10 cellular contexts compared by ENCODE assay signal in the genomic region with DNA sequence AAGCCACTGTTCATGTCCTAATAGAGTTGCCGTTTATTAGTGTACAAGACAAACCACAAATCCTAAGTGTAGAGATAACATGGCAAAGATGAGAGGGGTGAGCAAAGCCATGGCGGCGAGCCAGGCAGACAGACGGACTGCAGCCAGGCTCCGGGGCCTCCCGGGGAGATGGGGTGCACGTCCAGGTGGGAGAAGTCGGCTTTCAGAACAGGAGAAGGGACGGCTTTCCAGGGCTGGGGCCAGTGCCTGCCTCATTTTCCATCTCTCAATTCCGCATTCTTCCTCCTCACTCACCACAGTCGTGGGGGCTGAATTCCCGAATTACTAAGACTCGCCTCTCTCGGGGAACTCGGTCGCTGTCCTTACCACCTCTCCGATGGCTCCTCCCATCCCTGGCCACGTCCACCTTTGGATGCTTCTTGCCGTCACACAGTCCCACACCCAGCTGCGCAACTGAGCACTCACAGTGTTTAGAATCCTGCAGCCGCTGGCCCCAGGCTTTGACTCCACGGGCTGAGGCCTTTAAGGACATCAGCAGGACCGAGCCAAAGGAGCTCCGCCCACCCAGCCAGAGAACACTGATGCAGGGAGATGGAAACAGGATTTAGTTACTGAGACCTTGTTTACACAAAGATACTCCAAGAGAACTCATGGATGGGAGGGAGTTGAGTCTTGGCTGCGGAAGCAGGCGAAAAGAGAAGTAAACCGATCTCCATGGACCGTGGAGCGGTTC. TPM values are rescaled to one million over a fixed set of nuclear protein-coding genes. Genes with fewer than 3 reads are reported as not detected.
DNase-seq lines count a peak whose midpoint lies in the region; FAIRE-seq and TF ChIP-seq lines count a peak whose summit lies in the region.
"Had no signal": no experiment of that assay in that cellular context is flagged by ENCODE, and none has a peak within 500 bp of the region (broad histone marks: within the 10 kb centered on the region; RNA-seq: fewer than 3 reads in every experiment).

No MANE protein-coding gene starts in this region.

- H3K9ac ChIP-seq in iPS-20b (ENCODE audit: low read depth, low read length) (0 out of 2 replicates have a peak overlapping the region, but pooled peaks have one; percentile 2), smooth muscle cell (ENCODE audit: low read depth) (no peak overlapping the region)

- H3F3A ChIP-seq in smooth muscle cell (ENCODE audit: low read depth) = peaks cover 8% of the 10 kb centered on the region

- H3K4me2 ChIP-seq in smooth muscle cell = peak overlapping the region; percentile 74

- FAIRE-seq in GM19239 (lab: Jason Lieb, UNC) = no peak

- no peaks in the 10 kb centered on the region for H3K36me3 ChIP-seq in WERI-Rb-1
- no peaks in the 10 kb centered on the region for H3K36me3 ChIP-seq in iPS-20b (ENCODE audit: insufficient read depth, low read depth, low read length)
- H3K36me3 ChIP-seq in smooth muscle cell (ENCODE audit: low read depth) = no peaks in the 10 kb centered on the region

- DNase-seq in HFF-Myc (ENCODE audit: extremely low read depth, low read depth) = no peak
- DNase-seq in WERI-Rb-1 = peak; percentile 32
- DNase-seq in smooth muscle cell (lab: John Stamatoyannopoulos, UW; ENCODE audit: unreplicated experiment) = peak; percentile 35
- DNase-seq in activated CD4-positive, alpha-beta T cell treated with anti-CD3 and anti-CD28 coated beads for 48 hours = no peak
- DNase-seq in GM19239 (ENCODE audit: insufficient read length, low spot score) = no peak
- DNase-seq in putamen (ENCODE audit: low spot score) = no peak
- DNase-seq in ACHN = no peak
- DNase-seq: activated CD4-positive, alpha-beta memory T cell treated with anti-CD3 and anti-CD28 coated beads for 36 hours had no signal

- H3K9me3 ChIP-seq in WERI-Rb-1 (ENCODE audit: severe bottlenecking) (peaks cover 2% of the 10 kb centered on the region), iPS-20b (ENCODE audit: insufficient read depth, low read depth, low read length) (no peaks in the 10 kb centered on the region), smooth muscle cell (replicated peaks; ENCODE audit: low read depth) (no peaks in the 10 kb centered on the region)

- H2AFZ ChIP-seq in smooth muscle cell (ENCODE audit: low read depth) = peak overlapping the region; percentile 18

- H3K27ac ChIP-seq in WERI-Rb-1 (no peak overlapping the region), iPS-20b (ENCODE audit: low read length) (no peak overlapping the region), smooth muscle cell (ENCODE audit: low read depth) (peak overlapping the region; percentile 61)

- H3K4me3 ChIP-seq in HFF-Myc (replicated peaks; ENCODE audit: low read depth, low read length) (peak overlapping the region; percentile 12), WERI-Rb-1 (ENCODE audit: low read depth, low read length) (no peak overlapping the region), iPS-20b (ENCODE audit: low read length) (no peak overlapping the region), smooth muscle cell (peak overlapping the region; percentile 27)

- TF ChIP-seq CTCF in HFF-Myc (IDR thresholded peaks at IDR 0.05; ENCODE audit: low read depth, low read length, missing control alignments) = no peak
- TF ChIP-seq CTCF in WERI-Rb-1 (IDR thresholded peaks at IDR 0.05; ENCODE audit: low read depth, low read length) = no peak
- TF ChIP-seq CTCF in smooth muscle cell (IDR thresholded peaks at IDR 0.05; ENCODE audit: borderline replicate concordance, insufficient read depth, poor library complexity, severe bottlenecking) = no peak

- H3K27me3 ChIP-seq in WERI-Rb-1 (ENCODE audit: insufficient read depth, low read depth, severe bottlenecking) = no peaks in the 10 kb centered on the region
- no peaks in the 10 kb centered on the region for H3K27me3 ChIP-seq in iPS-20b (ENCODE audit: insufficient read depth, low read length)
- H3K27me3 ChIP-seq in smooth muscle cell (ENCODE audit: low read depth) = no peaks in the 10 kb centered on the region
- H3K27me3 ChIP-seq: dorsolateral prefrontal cortex had no signal

- in situ Hi-C loops in ACHN (cut with HindIII; ENCODE audit: low pct_ligation_motif_present, low pct_unique_long_range_greater_than_20kb, low sequenced_read_pairs) = loop anchor here (25.0 kb wide), 1 partner anchor 108 kb away; a partner anchor contains a TSS

- H3K4me1 ChIP-seq in iPS-20b (ENCODE audit: insufficient read depth, low read length) (peaks cover 4% of the 10 kb centered on the region; the same call in 1 of the 2 replicates), smooth muscle cell (ENCODE audit: low read depth) (peaks cover 10% of the 10 kb centered on the region)

- H4K20me1 ChIP-seq in smooth muscle cell (ENCODE audit: low read depth) = no peaks in the 10 kb centered on the region

- H3K79me2 ChIP-seq in smooth muscle cell (ENCODE audit: low read depth) = no peaks in the 10 kb centered on the region

- 25% methylated on average over 29 of the region's 29 CpGs for WGBS in smooth muscle cell (ENCODE audit: low lambda C conversion rate)

RNA-seq across cellular contexts. Expression of a gene that starts 59.7 kb away (rescaled TPM):
- total RNA-seq in smooth muscle cell = 4.6 and 7.4 TPM in 2 replicates
- polyA plus RNA-seq in smooth muscle cell = 3.5 and 7.2 TPM in 2 replicates

Comparison
In these comparisons a context has a peak if more than half of its experiments do, and no peak if none do; other contexts are left out.
1. DNase-seq: peak in WERI-Rb-1 (single experiment) and smooth muscle cell (single experiment); none in HFF-Myc (single experiment), activated CD4-positive, alpha-beta T cell treated with anti-CD3 and anti-CD28 coated beads for 48 hours (single experiment), GM19239 (single experiment), putamen (single experiment) and ACHN (single experiment).
2. H3K4me3 ChIP-seq: peak in HFF-Myc (single experiment) and smooth muscle cell (single experiment); none in WERI-Rb-1 (single experiment) and iPS-20b (single experiment).